ENCODE assay signal across 8 cellular contexts in the genomic region with DNA sequence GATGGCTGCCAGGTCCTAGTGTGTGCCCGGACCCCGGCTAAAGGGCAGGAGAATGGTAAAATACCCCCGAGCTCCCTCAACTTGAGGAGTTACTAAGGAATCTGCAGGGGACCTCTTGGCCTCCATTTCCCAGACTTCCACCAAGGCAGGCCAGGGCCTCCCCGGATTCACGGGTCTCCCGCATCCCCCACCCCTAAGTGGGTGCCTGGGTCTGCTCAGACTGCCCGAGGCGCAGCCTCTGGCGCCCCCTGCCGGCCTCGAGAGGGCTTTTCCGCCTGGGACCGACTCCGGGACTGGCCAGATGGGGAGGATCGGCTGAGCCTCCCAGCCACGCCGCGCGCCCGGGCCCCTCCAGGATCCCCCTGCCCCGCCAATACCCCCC. TPM values are rescaled to one million over a fixed set of nuclear protein-coding genes. Genes with fewer than 3 reads are reported as not detected.
DNase-seq lines count a peak whose midpoint lies in the region; ATAC-seq and TF ChIP-seq lines count a peak whose summit lies in the region.

No MANE protein-coding gene starts in this region.

- DNase-seq in EH (ENCODE audit: low read depth) (peak; percentile 73), HCEC 1CT (peak; percentile 53), NCI-H2081 (lab: John Stamatoyannopoulos, UW) (peak; percentile 73 to 75), activated B cell treated with CpG ODN at 0.5 μM for 24 hours (peak; percentile 75), kidney tubule cell (ENCODE audit: low spot score) (peak; percentile 83), pons (ENCODE audit: low spot score) (no peak)
- DNase-seq in central memory CD8-positive, alpha-beta T cell (ENCODE audit: low spot score in 2 of 2): peak; percentile 58
- DNase-seq in stimulated activated CD4-positive, alpha-beta T cell treated with anti-CD3 and anti-CD28 coated beads, Interleukin-1b, Interleukin-23, amount 100 ng/mL, for 48 hours: peak; percentile 85

- peak; percentile 67 for TF ChIP-seq CTCF in activated B cell treated with CpG ODN at 0.5 μM for 24 hours (IDR thresholded peaks at IDR 0.05)

- peaks cover 9% of the 10 kb centered on the region for H3K27me3 Mint-ChIP-seq in activated B cell treated with CpG ODN at 0.5 μM for 24 hours
- H3K27me3 Mint-ChIP-seq in central memory CD8-positive, alpha-beta T cell: peaks cover 37% of the 10 kb centered on the region

- intact Hi-C loops in activated B cell treated with CpG ODN at 0.5 μM for 24 hours (cut with micrococcal nuclease): loop anchor here (1.0 to 5.0 kb wide), 3 partner anchors 138 to 728 kb away; no protein-coding TSS in a partner anchor

- POLR2A ChIA-PET in activated B cell treated with CpG ODN at 0.5 μM for 24 hours (lab: Charles Lee): interaction anchor here (1.0 kb wide), 1 partner anchor 65 kb away, joined by 3 read pairs; a partner anchor contains a TSS

- ATAC-seq in activated B cell treated with CpG ODN at 0.5 μM for 24 hours (ENCODE audit: low read depth): peak; percentile 75
- peak; percentile 58 for ATAC-seq in central memory CD8-positive, alpha-beta T cell (replicated peaks; ENCODE audit: extremely low read depth, poor library complexity, severe bottlenecking)

- H3K4me3 Mint-ChIP-seq in activated B cell treated with CpG ODN at 0.5 μM for 24 hours: peak overlapping the region; percentile 77
- H3K4me3 Mint-ChIP-seq in central memory CD8-positive, alpha-beta T cell: peak overlapping the region; percentile 51

- peaks cover 13% of the 10 kb centered on the region for H3K4me1 Mint-ChIP-seq in activated B cell treated with CpG ODN at 0.5 μM for 24 hours
- peaks cover 22% of the 10 kb centered on the region for H3K4me1 Mint-ChIP-seq in central memory CD8-positive, alpha-beta T cell

- H3K9me3 Mint-ChIP-seq in activated B cell treated with CpG ODN at 0.5 μM for 24 hours: no peaks in the 10 kb centered on the region
- H3K9me3 Mint-ChIP-seq in central memory CD8-positive, alpha-beta T cell: no peaks in the 10 kb centered on the region

- CTCF ChIA-PET in activated B cell treated with CpG ODN at 0.5 μM for 24 hours (lab: Charles Lee): interaction anchor here (0.8 to 2.2 kb wide), 8 partner anchors 9 to 295 kb away, joined by 3 to 8 read pairs (median 3); a partner anchor contains a TSS

- no peaks in the 10 kb centered on the region for H3K36me3 Mint-ChIP-seq in activated B cell treated with CpG ODN at 0.5 μM for 24 hours (ENCODE audit: low read depth)
- no peaks in the 10 kb centered on the region for H3K36me3 Mint-ChIP-seq in central memory CD8-positive, alpha-beta T cell (ENCODE audit: insufficient read depth)

- H3K27ac Mint-ChIP-seq in activated B cell treated with CpG ODN at 0.5 μM for 24 hours: no peak overlapping the region
- no peak overlapping the region for H3K27ac Mint-ChIP-seq in central memory CD8-positive, alpha-beta T cell (ENCODE audit: low read depth)

RNA-seq across cellular contexts. Expression of a gene that starts 1.7 kb away (rescaled TPM):
- 0.22 and 0.27 TPM in 2 replicates for total RNA-seq in activated B cell treated with CpG ODN at 0.5 μM for 24 hours

RNA-seq across cellular contexts. Expression of a gene that starts 23.8 kb away (rescaled TPM):
- total RNA-seq in activated B cell treated with CpG ODN at 0.5 μM for 24 hours: 2.5 and 2.8 TPM in 2 replicates
